ENCODE assay signal across 15 cellular contexts in genomic region chr11:128550967-128551522, GRCh38. TPM values are rescaled to one million over a fixed set of nuclear protein-coding genes. Genes with fewer than 3 reads are reported as not detected.
DNase-seq lines count a peak whose midpoint lies in the region; ATAC-seq and TF ChIP-seq lines count a peak whose summit lies in the region.
"Had no signal": no experiment of that assay in that cellular context is flagged by ENCODE, and none has a peak within 500 bp of the region (broad histone marks: within the 10 kb centered on the region; RNA-seq: fewer than 3 reads in every experiment).

No MANE protein-coding gene starts in this region.

- H3K79me2 ChIP-seq in GM23338 (replicated peaks; ENCODE audit: insufficient read depth), result peaks cover 10% of the 10 kb centered on the region; the same call in 1 of the 2 replicates

- H3K36me3 Mint-ChIP-seq in GM23338 (ENCODE audit: low read depth) (peaks cover 26% of the 10 kb centered on the region), osteocyte (ENCODE audit: unreplicated experiment) (no peaks in the 10 kb centered on the region)
- no peaks in the 10 kb centered on the region for H3K36me3 Mint-ChIP-seq in activated T-helper 2 cell treated with anti-CD3 and anti-CD28 coated beads, Interferon-gamma antibody, Interleukin-2, Interleukin-4, amounts not matched to agents 10 μg/mL and 5 μg/mL and 100 μg/mL, durations not matched to agents 14 hours and 24 hours and 36 hours (ENCODE audit: low read depth)

- no peaks in the 10 kb centered on the region for H3K9me3 ChIP-seq in aorta (ENCODE audit: control insufficient read depth, low read length)
- H3K9me3 ChIP-seq: breast epithelium had no signal

- no peaks in the 10 kb centered on the region for H3K9me3 Mint-ChIP-seq in GM23338
- no peaks in the 10 kb centered on the region for H3K9me3 Mint-ChIP-seq in activated T-helper 2 cell treated with anti-CD3 and anti-CD28 coated beads, Interferon-gamma antibody, Interleukin-2, Interleukin-4, amounts not matched to agents 10 μg/mL and 5 μg/mL and 100 μg/mL, durations not matched to agents 14 hours and 24 hours and 36 hours
- no peaks in the 10 kb centered on the region for H3K9me3 Mint-ChIP-seq in osteocyte (ENCODE audit: unreplicated experiment)

- intact Hi-C loops in activated T-helper 2 cell treated with anti-CD3 and anti-CD28 coated beads, Interferon-gamma antibody, Interleukin-2, Interleukin-4, amounts not matched to agents 10 μg/mL and 5 μg/mL and 100 μg/mL, durations not matched to agents 14 hours and 24 hours and 36 hours (cut with micrococcal nuclease), result loop anchor here (1.0 to 2.0 kb wide), 5 partner anchors 26 to 78 kb away; no protein-coding TSS in a partner anchor
- intact Hi-C loops in aorta (cut with DNase I), result no loop called here

- peaks cover 67% of the 10 kb centered on the region for H3K27me3 ChIP-seq in GM23338 (ENCODE audit: insufficient read depth)
- no peaks in the 10 kb centered on the region for H3K27me3 ChIP-seq in aorta (ENCODE audit: control insufficient read depth in 1 of 2, insufficient read depth in 2 of 2, low read length in 1 of 2)
- H3K27me3 ChIP-seq: breast epithelium had no signal

- no peak overlapping the region for H3K27ac ChIP-seq in GM23338 (ENCODE audit: low read depth)
- H3K27ac ChIP-seq in aorta (ENCODE audit: low read depth in 1 of 2, low read length in 2 of 2), result no peak overlapping the region

- H3K4me3 ChIP-seq in GM23338 (no peak overlapping the region), aorta (ENCODE audit: low read length in 2 of 2) (no peak overlapping the region)
- H3K4me3 ChIP-seq: breast epithelium had no signal

- ATAC-seq in GM23338 (no peak), aorta (ENCODE audit: low FRiP score) (no peak), HG03095 (IDR thresholded peaks at IDR 0.05; ENCODE audit: unreplicated experiment) (no peak), HG03342 (IDR thresholded peaks at IDR 0.05; ENCODE audit: unreplicated experiment) (no peak)
- ATAC-seq: Panc1 had no signal

- H3K27ac Mint-ChIP-seq in GM23338 (no peak overlapping the region), osteocyte (ENCODE audit: unreplicated experiment) (peak overlapping the region; percentile 13)
- peak overlapping the region; percentile 73 for H3K27ac Mint-ChIP-seq in activated T-helper 2 cell treated with anti-CD3 and anti-CD28 coated beads, Interferon-gamma antibody, Interleukin-2, Interleukin-4, amounts not matched to agents 10 μg/mL and 5 μg/mL and 100 μg/mL, durations not matched to agents 14 hours and 24 hours and 36 hours

- no peaks in the 10 kb centered on the region for H3K9me2 ChIP-seq in GM23338 (ENCODE audit: insufficient read depth)

- peaks cover 64% of the 10 kb centered on the region for H4K20me1 ChIP-seq in GM23338 (replicated peaks; ENCODE audit: insufficient read depth)

- H3K4me3 Mint-ChIP-seq in GM23338 (no peak overlapping the region), osteocyte (ENCODE audit: unreplicated experiment) (no peak overlapping the region)
- H3K4me3 Mint-ChIP-seq in activated T-helper 2 cell treated with anti-CD3 and anti-CD28 coated beads, Interferon-gamma antibody, Interleukin-2, Interleukin-4, amounts not matched to agents 10 μg/mL and 5 μg/mL and 100 μg/mL, durations not matched to agents 14 hours and 24 hours and 36 hours (ENCODE audit: low read depth), result no peak overlapping the region

- 97 to 98% methylated on average over 7 of the region's 7 CpGs for WGBS in aorta, 2 donors

- H3K36me3 ChIP-seq in GM23338 (ENCODE audit: insufficient read depth) (peaks cover 11% of the 10 kb centered on the region; the same call in 1 of the 2 replicates), aorta (ENCODE audit: control insufficient read depth in 1 of 2, insufficient read depth in 2 of 2, low read length in 1 of 2) (no peaks in the 10 kb centered on the region)
- H3K36me3 ChIP-seq: breast epithelium had no signal

- H2AFZ ChIP-seq in GM23338, result no peak overlapping the region

- H3K4me1 Mint-ChIP-seq in GM23338 (peaks cover 33% of the 10 kb centered on the region), osteocyte (ENCODE audit: unreplicated experiment) (peaks cover 36% of the 10 kb centered on the region)
- H3K4me1 Mint-ChIP-seq in activated T-helper 2 cell treated with anti-CD3 and anti-CD28 coated beads, Interferon-gamma antibody, Interleukin-2, Interleukin-4, amounts not matched to agents 10 μg/mL and 5 μg/mL and 100 μg/mL, durations not matched to agents 14 hours and 24 hours and 36 hours (ENCODE audit: low read depth), result peaks cover 42% of the 10 kb centered on the region

- DNase-seq in NCI-H1417 (lab: John Stamatoyannopoulos, UW) (peak in 2 of 3 experiments; percentile 9 to 14), NCI-H1417 treated with DMSO at 0.1 percent for 48 hours (lab: John Stamatoyannopoulos, UW) (no peak), GM23338 (ENCODE audit: low spot score) (no peak), osteocyte (ENCODE audit: extremely low spot score, unreplicated experiment) (no peak), aorta (no peak)
- DNase-seq in activated T-helper 2 cell treated with anti-CD3 and anti-CD28 coated beads, Interferon-gamma antibody, Interleukin-2, Interleukin-4, amounts not matched to agents 10 μg/mL and 5 μg/mL and 100 μg/mL, durations not matched to agents 14 hours and 24 hours and 36 hours (ENCODE audit: low spot score), result no peak
- DNase-seq: 8988T, mammary epithelial cell, NCI-H1694 treated with DMSO at 0.1 percent for 48 hours, substantia nigra, T-helper 9 cell had no signal

- H3F3A ChIP-seq in GM23338 (replicated peaks; ENCODE audit: low read depth), result 0 out of 2 replicates have a peak, but pooled peaks cover 10% of the 10 kb centered on the region

- peak overlapping the region; percentile 86; the same call in 1 of the 2 replicates for H3K4me2 ChIP-seq in GM23338

- peaks cover 66% of the 10 kb centered on the region for H3K27me3 Mint-ChIP-seq in GM23338 (ENCODE audit: insufficient read depth, low read depth, poor library complexity)
- H3K27me3 Mint-ChIP-seq in activated T-helper 2 cell treated with anti-CD3 and anti-CD28 coated beads, Interferon-gamma antibody, Interleukin-2, Interleukin-4, amounts not matched to agents 10 μg/mL and 5 μg/mL and 100 μg/mL, durations not matched to agents 14 hours and 24 hours and 36 hours (ENCODE audit: low read depth), result no peaks in the 10 kb centered on the region
- no peaks in the 10 kb centered on the region for H3K27me3 Mint-ChIP-seq in osteocyte (ENCODE audit: unreplicated experiment)

- H3K4me1 ChIP-seq in GM23338 (ENCODE audit: insufficient read depth) (peaks cover 27% of the 10 kb centered on the region), aorta (ENCODE audit: control insufficient read depth in 1 of 2, insufficient read depth in 2 of 2, low read length in 2 of 2) (no peaks in the 10 kb centered on the region)

- TF ChIP-seq CTCF in GM23338 (conservative IDR thresholded peaks at IDR 0.05; ENCODE audit: low read depth in 2 of 2) (no peak), osteocyte (IDR thresholded peaks at IDR 0.05) (no peak)

TF ChIP-seq in GM23338, 12 proteins besides CTCF, POLR2A, EP300 and RAD21 (continues in another document):
- TF ChIP-seq EZH2phosphoT487 (IDR thresholded peaks at IDR 0.05; ENCODE audit: unreplicated experiment) (no peak), POLR2AphosphoS5 (IDR thresholded peaks at IDR 0.05; ENCODE audit: low read depth) (no peak), CREB1 (CRISPR knock-in tag; IDR thresholded peaks at IDR 0.05; ENCODE audit: low read depth) (no peak), STAT1 (IDR thresholded peaks at IDR 0.05; ENCODE audit: unreplicated experiment) (no peak), ZNF331 (CRISPR knock-in tag; IDR thresholded peaks at IDR 0.05; ENCODE audit: low read depth) (no peak), JUNB (IDR thresholded peaks at IDR 0.05; ENCODE audit: unreplicated experiment) (no peak), ZNF114 (CRISPR knock-in tag; IDR thresholded peaks at IDR 0.05) (no peak)
- TF ChIP-seq, protein P1, sequence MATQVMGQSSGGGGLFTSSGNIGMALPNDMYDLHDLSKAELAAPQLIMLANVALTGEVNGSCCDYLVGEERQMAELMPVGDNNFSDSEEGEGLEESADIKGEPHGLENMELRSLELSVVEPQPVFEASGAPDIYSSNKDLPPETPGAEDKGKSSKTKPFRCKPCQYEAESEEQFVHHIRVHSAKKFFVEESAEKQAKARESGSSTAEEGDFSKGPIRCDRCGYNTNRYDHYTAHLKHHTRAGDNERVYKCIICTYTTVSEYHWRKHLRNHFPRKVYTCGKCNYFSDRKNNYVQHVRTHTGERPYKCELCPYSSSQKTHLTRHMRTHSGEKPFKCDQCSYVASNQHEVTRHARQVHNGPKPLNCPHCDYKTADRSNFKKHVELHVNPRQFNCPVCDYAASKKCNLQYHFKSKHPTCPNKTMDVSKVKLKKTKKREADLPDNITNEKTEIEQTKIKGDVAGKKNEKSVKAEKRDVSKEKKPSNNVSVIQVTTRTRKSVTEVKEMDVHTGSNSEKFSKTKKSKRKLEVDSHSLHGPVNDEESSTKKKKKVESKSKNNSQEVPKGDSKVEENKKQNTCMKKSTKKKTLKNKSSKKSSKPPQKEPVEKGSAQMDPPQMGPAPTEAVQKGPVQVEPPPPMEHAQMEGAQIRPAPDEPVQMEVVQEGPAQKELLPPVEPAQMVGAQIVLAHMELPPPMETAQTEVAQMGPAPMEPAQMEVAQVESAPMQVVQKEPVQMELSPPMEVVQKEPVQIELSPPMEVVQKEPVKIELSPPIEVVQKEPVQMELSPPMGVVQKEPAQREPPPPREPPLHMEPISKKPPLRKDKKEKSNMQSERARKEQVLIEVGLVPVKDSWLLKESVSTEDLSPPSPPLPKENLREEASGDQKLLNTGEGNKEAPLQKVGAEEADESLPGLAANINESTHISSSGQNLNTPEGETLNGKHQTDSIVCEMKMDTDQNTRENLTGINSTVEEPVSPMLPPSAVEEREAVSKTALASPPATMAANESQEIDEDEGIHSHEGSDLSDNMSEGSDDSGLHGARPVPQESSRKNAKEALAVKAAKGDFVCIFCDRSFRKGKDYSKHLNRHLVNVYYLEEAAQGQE (IDR thresholded peaks at IDR 0.05; ENCODE audit: unreplicated experiment), result no peak

RNA-seq across cellular contexts. Expression of gene ETS1, which starts 36.3 kb away (rescaled TPM):
- total RNA-seq in GM23338 (2014; rRNA removed; shearing (Covaris generic)), result 49.0 and 52.6 TPM in 2 replicates
- polyA plus RNA-seq in GM23338 (2016; fragmentation: Nextera tagmentation; extraction: Ambion mirVana) (25.2 and 25.6 TPM in 2 replicates), aorta (10 to 100 TPM; 17.8 to 20.3 TPM)
- 517 and 526 TPM in 2 replicates for total RNA-seq in activated T-helper 2 cell treated with anti-CD3 and anti-CD28 coated beads, Interferon-gamma antibody, Interleukin-2, Interleukin-4, amounts not matched to agents 10 μg/mL and 5 μg/mL and 100 μg/mL, durations not matched to agents 14 hours and 24 hours and 36 hours
- total RNA-seq in osteocyte (75.6 and 77.9 TPM in 2 replicates), aorta (100 to 1,000 TPM; 119 to 125 TPM)

Comparison
In these comparisons a context has a peak if more than half of its experiments do, and no peak if none do; other contexts are left out.
1. DNase-seq: peak in NCI-H1417 (2 of 3); none in NCI-H1417 treated with DMSO at 0.1 percent for 48 hours (single experiment), GM23338 (single experiment), activated T-helper 2 cell treated with anti-CD3 and anti-CD28 coated beads, Interferon-gamma antibody, Interleukin-2, Interleukin-4, amounts not matched to agents 10 μg/mL and 5 μg/mL and 100 μg/mL, durations not matched to agents 14 hours and 24 hours and 36 hours (single experiment), osteocyte (single experiment) and aorta (0 of 2).